24 cellular contexts compared by ENCODE assay signal in the genomic region with DNA sequence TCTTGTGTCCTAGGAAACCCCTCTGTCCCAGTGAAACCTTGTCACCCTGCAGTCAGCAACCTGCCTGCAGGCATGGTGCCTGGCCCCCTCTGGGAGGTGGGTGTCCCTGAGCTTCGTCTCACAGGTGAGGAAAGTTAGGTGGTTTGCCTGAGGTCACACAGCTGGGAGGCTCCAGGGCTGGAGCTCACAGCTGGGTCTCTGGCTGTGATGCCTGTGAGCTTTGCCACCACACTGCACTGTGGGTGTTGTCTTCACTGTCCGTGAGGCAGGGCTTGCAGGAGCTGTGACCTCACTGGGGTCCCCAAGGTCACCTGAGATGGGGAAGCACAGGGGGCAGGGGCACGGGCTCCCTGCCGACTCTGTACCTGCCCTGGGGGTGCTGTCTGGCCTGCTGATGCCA. TPM values are rescaled to one million over a fixed set of nuclear protein-coding genes. Genes with fewer than 3 reads are reported as not detected.
DNase-seq lines count a peak whose midpoint lies in the region; ATAC-seq and TF ChIP-seq lines count a peak whose summit lies in the region.
"Had no signal": no experiment of that assay in that cellular context is flagged by ENCODE, and none has a peak within 500 bp of the region (broad histone marks: within the 10 kb centered on the region; RNA-seq: fewer than 3 reads in every experiment).

No MANE protein-coding gene starts in this region.

- peak overlapping the region; percentile 34 for H3K27ac ChIP-seq in right cardiac atrium (ENCODE audit: low read length)
- no peak overlapping the region for H3K27ac ChIP-seq in osteoblast (ENCODE audit: low read depth, low read length)
- H3K27ac ChIP-seq: SK-N-MC had no signal

- intact Hi-C loops in right cardiac atrium (cut with DNase I) = no loop called here
- intact Hi-C loops in left cardiac atrium (cut with DNase I) = no loop called here

- DNase-seq in right cardiac atrium (peak in 1 of 3 donors; percentile 10), left cardiac atrium (no peak), T-helper 17 cell (no peak), osteoblast (ENCODE audit: insufficient read length, low spot score, missing footprints) (peak; percentile 68), NK-92 (lab: John Stamatoyannopoulos, UW; ENCODE audit: unreplicated experiment) (no peak)
- DNase-seq: BE2C; Caco-2; CD4-positive, alpha-beta memory T cell; DMS 273 treated with DMSO at 0.1 percent for 48 hours; DMS79 treated with DMSO at 0.1 percent for 48 hours; KBM-7; MM.1S; NCI-H1048; NCI-H1417 treated with DMSO at 0.1 percent for 48 hours; NCI-H187; NCI-H446; NCI-H526; SHP77 treated with DMSO at 0.1 percent for 48 hours had no signal

- no peak for TF ChIP-seq CTCF in osteoblast (IDR thresholded peaks at IDR 0.05; ENCODE audit: extremely low read depth, low read depth, low read length)

- H3K27me3 ChIP-seq in right cardiac atrium (ENCODE audit: control insufficient read depth, insufficient read depth) (no peaks in the 10 kb centered on the region), osteoblast (ENCODE audit: insufficient read depth, low read length) (no peaks in the 10 kb centered on the region)
- H3K27me3 ChIP-seq: BE2C had no signal

- 63% methylated on average over 4 of the region's 4 CpGs for WGBS in right cardiac atrium

- H3K4me3 Mint-ChIP-seq in T-helper 17 cell = no peak overlapping the region
- H3K4me3 Mint-ChIP-seq: CD4-positive, alpha-beta memory T cell; GM23338 had no signal

- H3K4me1 Mint-ChIP-seq in T-helper 17 cell = peaks cover 4% of the 10 kb centered on the region
- H3K4me1 Mint-ChIP-seq: CD4-positive, alpha-beta memory T cell had no signal

- no peak overlapping the region for H3K4me2 ChIP-seq in osteoblast (ENCODE audit: insufficient read depth, low read length)
- H3K4me2 ChIP-seq: GM23338 had no signal

- H2AFZ ChIP-seq in osteoblast (ENCODE audit: low read length) = no peak overlapping the region
- H2AFZ ChIP-seq: GM23338 had no signal

- H3K79me2 ChIP-seq in osteoblast (ENCODE audit: insufficient read depth, low read length) = no peaks in the 10 kb centered on the region

- H3K36me3 ChIP-seq in osteoblast (ENCODE audit: insufficient read depth, low read length) = no peaks in the 10 kb centered on the region
- H3K36me3 ChIP-seq: BE2C had no signal

- no peaks in the 10 kb centered on the region for H3K36me3 Mint-ChIP-seq in T-helper 17 cell (ENCODE audit: low read depth)
- H3K36me3 Mint-ChIP-seq: CD4-positive, alpha-beta memory T cell had no signal

- H3K27me3 Mint-ChIP-seq in T-helper 17 cell = no peaks in the 10 kb centered on the region
- H3K27me3 Mint-ChIP-seq: CD4-positive, alpha-beta memory T cell had no signal

- H3K9me3 ChIP-seq in right cardiac atrium (ENCODE audit: control insufficient read depth, low read length) (no peaks in the 10 kb centered on the region), T-helper 17 cell (ENCODE audit: control insufficient read depth, low read length, poor library complexity, severe bottlenecking) (no peaks in the 10 kb centered on the region), osteoblast (ENCODE audit: low read depth, low read length) (no peaks in the 10 kb centered on the region)
- H3K9me3 ChIP-seq: BE2C, Caco-2 had no signal

- peaks cover 18% of the 10 kb centered on the region for H4K20me1 ChIP-seq in osteoblast (ENCODE audit: insufficient read depth, low read length)

- ATAC-seq in right cardiac atrium = no peak
- ATAC-seq in left cardiac atrium = no peak
- no peak for ATAC-seq in T-helper 17 cell
- no peak for ATAC-seq in GM21717 (IDR thresholded peaks at IDR 0.05; ENCODE audit: unreplicated experiment)
- no peak for ATAC-seq in HG03442 (IDR thresholded peaks at IDR 0.05; ENCODE audit: unreplicated experiment)
- ATAC-seq: GM12878, GM23338 had no signal

- peak overlapping the region; percentile 6 for H3K27ac Mint-ChIP-seq in T-helper 17 cell
- H3K27ac Mint-ChIP-seq: CD4-positive, alpha-beta memory T cell had no signal

- no peak overlapping the region for H3K4me3 ChIP-seq in right cardiac atrium (ENCODE audit: low read length)
- H3K4me3 ChIP-seq in osteoblast (ENCODE audit: insufficient read depth, low read length) = no peak overlapping the region
- H3K4me3 ChIP-seq: GM12878, GM23338, SK-N-MC had no signal

- H3K4me1 ChIP-seq in right cardiac atrium (ENCODE audit: control insufficient read depth, insufficient read depth, low read length) = peaks cover 8% of the 10 kb centered on the region
- no peaks in the 10 kb centered on the region for H3K4me1 ChIP-seq in osteoblast (ENCODE audit: insufficient read depth, low read length)
- H3K4me1 ChIP-seq: BE2C had no signal

RNA-seq across cellular contexts. Expression of gene PLPP7, which starts 14.2 kb away (rescaled TPM):
- 100 to 1,000 TPM in 3 of 4 donors, 10 to 100 TPM in 1; 96.3 to 126 (median 106) TPM for total RNA-seq in right cardiac atrium
- 160 TPM for polyA plus RNA-seq in right cardiac atrium
- total RNA-seq in left cardiac atrium = 100 to 1,000 TPM in 1 of 2 donors, 10 to 100 TPM in 1; 82.7 to 108 TPM
- under 1 TPM in 1 of 2 donors, not detected in 1; 0.17 TPM for total RNA-seq in T-helper 17 cell
- 16.3 and 18.0 TPM in 2 replicates for total RNA-seq in osteoblast
- total RNA-seq: A673; CD4-positive, alpha-beta memory T cell had no signal
- polyA plus RNA-seq: CD4-positive, alpha-beta memory T cell had no signal

RNA-seq across cellular contexts. Expression of gene FAM78A, which starts 27.4 kb away (rescaled TPM):
- total RNA-seq in right cardiac atrium (10 to 100 TPM; 37.9 to 63.8 (median 53.9) TPM), left cardiac atrium (10 to 100 TPM; 50.4 to 60.5 TPM), T-helper 17 cell (10 to 100 TPM; 59.5 to 60.4 TPM), osteoblast (0.36 and 0.59 TPM in 2 replicates)
- polyA plus RNA-seq in right cardiac atrium = 50.7 TPM

Comparison
In these comparisons a context has a peak if more than half of its experiments do, and no peak if none do; other contexts are left out.
1. RNA of gene PLPP7, which starts 14.2 kb away (total RNA-seq): 96.3 to 126 TPM in right cardiac atrium, 82.7 to 108 TPM in left cardiac atrium and 16.3 to 18.0 TPM in osteoblast; 0.17 TPM in T-helper 17 cell; every median in the first group is over 10 times any median in the second.
2. RNA of gene FAM78A, which starts 27.4 kb away (total RNA-seq): 50.4 to 60.5 TPM in left cardiac atrium, 59.5 to 60.4 TPM in T-helper 17 cell and 37.9 to 63.8 TPM in right cardiac atrium; 0.36 to 0.59 TPM in osteoblast; every median in the first group is over 10 times any median in the second.